ENCODE assay signal across 36 cellular contexts in genomic region chr3:10760199-10760598, GRCh38. TPM values are rescaled to one million over a fixed set of nuclear protein-coding genes. Genes with fewer than 3 reads are reported as not detected.
"Had no signal": no experiment of that assay in that cellular context is flagged by ENCODE, and none has a peak within 500 bp of the region (broad histone marks: within the 10 kb centered on the region; RNA-seq: fewer than 3 reads in every experiment).

No MANE protein-coding gene starts in this region.

- ATAC-seq: activated naive CD4-positive, alpha-beta T cell treated with anti-CD3 and anti-CD28 coated beads, Interleukin-2, amount 50 U/mL, for 72 hours; activated naive CD8-positive, alpha-beta T cell treated with anti-CD3 and anti-CD28 coated beads, Interleukin-2, amount 50 U/mL, for 24 hours; activated T-cell treated with anti-CD3 and anti-CD28 coated beads, Interleukin-2, amount 50 U/mL, for 4 hours; activated T-cell treated with anti-CD3 and anti-CD28 coated beads, Interleukin-2, amount 50 U/mL, for 72 hours; activated T-helper 17 cell treated with anti-CD3 and anti-CD28 coated beads, Interleukin-2, amount 50 U/mL, for 72 hours; body of pancreas had no signal

- H3K4me3 ChIP-seq: adrenal gland, ascending aorta, body of pancreas, breast epithelium, cardiac muscle cell had no signal

- H3K27ac ChIP-seq: adrenal gland, ascending aorta, body of pancreas, brain microvascular endothelial cell, breast epithelium, cardiac muscle cell had no signal

- H3K36me3 ChIP-seq: adrenal gland, ascending aorta, brain microvascular endothelial cell, breast epithelium, cardiac muscle cell had no signal

- DNase-seq: activated effector memory CD4-positive, alpha-beta T cell treated with anti-CD3 and anti-CD28 coated beads, Interleukin-2, amount 50 U/mL, for 16 hours; activated effector memory CD4-positive, alpha-beta T cell treated with Interleukin-2 at 50 U/mL for 16 hours; activated gamma-delta T cell; activated gamma-delta T cell treated with Interleukin-2 at 50 U/mL for 16 hours; activated naive CD4-positive, alpha-beta T cell; activated naive CD4-positive, alpha-beta T cell treated with anti-CD3 and anti-CD28 coated beads for 36 hours; activated naive CD4-positive, alpha-beta T cell treated with anti-CD3 and anti-CD28 coated beads, Interleukin-2, amount 10 ng/mL, durations not matched to agents 7 days and 5 days; activated naive CD4-positive, alpha-beta T cell treated with anti-CD3 and anti-CD28 coated beads, Interleukin-2, amount 50 U/mL, for 16 hours; activated naive CD4-positive, alpha-beta T cell treated with Interleukin-2 at 50 U/mL for 16 hours; activated naive CD8-positive, alpha-beta T cell treated with anti-CD3 and anti-CD28 coated beads for 36 hours; activated naive CD8-positive, alpha-beta T cell treated with anti-CD3 and anti-CD28 coated beads, Interleukin-2, amount 10 ng/mL, durations not matched to agents 7 days and 5 days; activated naive CD8-positive, alpha-beta T cell treated with anti-CD3 and anti-CD28 coated beads, Interleukin-2, amount 50 U/mL, for 24 hours; activated T-cell treated with anti-CD3 and anti-CD28 coated beads, Interleukin-2, amount 50 U/mL, for 4 hours; activated T-cell treated with anti-CD3 and anti-CD28 coated beads, Interleukin-2, amount 50 U/mL, for 48 hours; activated T-cell treated with anti-CD3 and anti-CD28 coated beads, Interleukin-2, amount 50 U/mL, for 72 hours; adrenal gland; amniotic stem cell; amygdala; anterior cingulate cortex; aorta; body of pancreas; brain microvascular endothelial cell; caudate nucleus; central memory CD4-positive, alpha-beta T cell; cerebellar nuclear complex had no signal

- H3K27me3 ChIP-seq: ascending aorta, body of pancreas, brain microvascular endothelial cell had no signal

- H3K9me3 ChIP-seq: adrenal gland, ascending aorta, body of pancreas, breast epithelium had no signal

- H3K4me1 ChIP-seq: adrenal gland, ascending aorta, body of pancreas, breast epithelium had no signal

- FAIRE-seq: astrocyte, bronchial epithelial cell had no signal

RNA-seq across cellular contexts. Expression of gene SLC6A11, which starts 55.8 kb away (rescaled TPM):
- total RNA-seq: activated naive CD4-positive, alpha-beta T cell treated with anti-CD3 and anti-CD28 coated beads for 36 hours; activated naive CD4-positive, alpha-beta T cell treated with anti-CD3 and anti-CD28 coated beads, Interleukin-2, amount 50 U/mL, for 72 hours; activated naive CD8-positive, alpha-beta T cell treated with anti-CD3 and anti-CD28 coated beads for 36 hours; activated naive CD8-positive, alpha-beta T cell treated with anti-CD3 and anti-CD28 coated beads, Interleukin-2, amount 10 ng/mL, durations not matched to agents 7 days and 5 days; activated T-cell treated with anti-CD3 and anti-CD28 coated beads, Interleukin-2, amount 50 U/mL, for 4 hours; activated T-cell treated with anti-CD3 and anti-CD28 coated beads, Interleukin-2, amount 50 U/mL, for 72 hours; activated T-helper 1 cell treated with anti-CD3 and anti-CD28 coated beads, Interleukin-12 subunit alpha, Interleukin-12 subunit beta, Interleukin-2, Interleukin-4 antibody, amounts not matched to agents 30 ng/mL and 10 ng/mL and 1 ng/mL, durations not matched to agents 14 hours and 24 hours and 36 hours; activated T-helper 17 cell treated with anti-CD3 and anti-CD28 coated beads, Interleukin-2, amount 50 U/mL, for 72 hours; activated T-helper 2 cell treated with anti-CD3 and anti-CD28 coated beads, Interferon-gamma antibody, Interleukin-2, Interleukin-4, amounts not matched to agents 10 μg/mL and 5 μg/mL and 100 μg/mL, durations not matched to agents 14 hours and 24 hours and 36 hours; aorta; ascending aorta; cardiac septum; chondrocyte had no signal
- polyA plus RNA-seq: aorta, cardiac muscle cell had no signal
